16 cellular contexts compared by ENCODE assay signal in genomic region chr19:34808566-34808965, GRCh38. TPM values are rescaled to one million over a fixed set of nuclear protein-coding genes. Genes with fewer than 3 reads are reported as not detected.
A peak's percentile ranks its signal among the peaks of the same experiment; 100 is the strongest.
DNase-seq lines count a peak whose midpoint lies in the region; ATAC-seq and TF ChIP-seq lines count a peak whose summit lies in the region.
"Had no signal": no experiment of that assay in that cellular context is flagged by ENCODE, and none has a peak within 500 bp of the region (broad histone marks: within the 10 kb centered on the region; RNA-seq: fewer than 3 reads in every experiment).

No MANE protein-coding gene starts in this region.

- H3K4me3 ChIP-seq in epithelial cell of proximal tubule (ENCODE audit: low read depth, low read length), result no peak overlapping the region
- H3K4me3 ChIP-seq in osteoblast (ENCODE audit: insufficient read depth, low read length), result no peak overlapping the region
- H3K4me3 ChIP-seq: right atrium auricular region had no signal

- no peak overlapping the region for H3K27ac ChIP-seq in osteoblast (ENCODE audit: low read depth, low read length)
- H3K27ac ChIP-seq: right atrium auricular region had no signal

- no peaks in the 10 kb centered on the region for H3K36me3 ChIP-seq in osteoblast (ENCODE audit: insufficient read depth, low read length)
- H3K36me3 ChIP-seq: right atrium auricular region had no signal

- H3K4me2 ChIP-seq in osteoblast (ENCODE audit: insufficient read depth, low read length), result no peak overlapping the region

- no peaks in the 10 kb centered on the region for H3K9me3 ChIP-seq in osteoblast (ENCODE audit: low read depth, low read length)

- H3K4me1 ChIP-seq in osteoblast (ENCODE audit: insufficient read depth, low read length), result peaks cover 10% of the 10 kb centered on the region
- H3K4me1 ChIP-seq: right atrium auricular region had no signal

- no peak overlapping the region for H3K4me3 Mint-ChIP-seq in activated CD8-positive, alpha-beta T cell treated with anti-CD3 and anti-CD28 coated beads, Interleukin-2, amount 10 ng/mL, durations not matched to agents 7 days and 5 days
- H3K4me3 Mint-ChIP-seq: CD8-positive, alpha-beta memory T cell; natural killer cell treated with Interleukin-12 subunit alpha and Interleukin-12 subunit beta and Interleukin-15 and Interleukin-18, amount 100 ng/mL, for 72 hours; stimulated activated naive CD8-positive, alpha-beta T cell treated with anti-CD3 and anti-CD28 coated beads, Interleukin-15, Interleukin-2, amounts not matched to agents 100 ng/mL and 50 ng/mL, for 24 hours had no signal

- POLR2A ChIA-PET in activated CD8-positive, alpha-beta T cell treated with anti-CD3 and anti-CD28 coated beads, Interleukin-2, amount 10 ng/mL, durations not matched to agents 7 days and 5 days (lab: Charles Lee), result no interaction called here

- H3K4me1 Mint-ChIP-seq in activated CD8-positive, alpha-beta T cell treated with anti-CD3 and anti-CD28 coated beads, Interleukin-2, amount 10 ng/mL, durations not matched to agents 7 days and 5 days (ENCODE audit: low read depth), result peaks cover 6% of the 10 kb centered on the region
- H3K4me1 Mint-ChIP-seq: CD8-positive, alpha-beta memory T cell had no signal

- H4K20me1 ChIP-seq in osteoblast (ENCODE audit: insufficient read depth, low read length), result no peaks in the 10 kb centered on the region

- no peaks in the 10 kb centered on the region for H3K36me3 Mint-ChIP-seq in activated CD8-positive, alpha-beta T cell treated with anti-CD3 and anti-CD28 coated beads, Interleukin-2, amount 10 ng/mL, durations not matched to agents 7 days and 5 days (ENCODE audit: low read depth)

- H3K27ac Mint-ChIP-seq in activated CD8-positive, alpha-beta T cell treated with anti-CD3 and anti-CD28 coated beads, Interleukin-2, amount 10 ng/mL, durations not matched to agents 7 days and 5 days, result no peak overlapping the region
- H3K27ac Mint-ChIP-seq: natural killer cell treated with Interleukin-12 subunit alpha and Interleukin-12 subunit beta and Interleukin-15 and Interleukin-18, amount 100 ng/mL, for 72 hours; stimulated activated naive CD8-positive, alpha-beta T cell treated with anti-CD3 and anti-CD28 coated beads, Interleukin-15, Interleukin-2, amounts not matched to agents 100 ng/mL and 50 ng/mL, for 24 hours had no signal

- CTCF ChIA-PET in activated CD8-positive, alpha-beta T cell treated with anti-CD3 and anti-CD28 coated beads, Interleukin-2, amount 10 ng/mL, durations not matched to agents 7 days and 5 days (lab: Charles Lee), result no interaction called here

- no peaks in the 10 kb centered on the region for H3K27me3 Mint-ChIP-seq in activated CD8-positive, alpha-beta T cell treated with anti-CD3 and anti-CD28 coated beads, Interleukin-2, amount 10 ng/mL, durations not matched to agents 7 days and 5 days (ENCODE audit: low read depth)
- H3K27me3 Mint-ChIP-seq: natural killer cell treated with Interleukin-12 subunit alpha and Interleukin-12 subunit beta and Interleukin-15 and Interleukin-18, amount 100 ng/mL, for 72 hours; stimulated activated naive CD8-positive, alpha-beta T cell treated with anti-CD3 and anti-CD28 coated beads, Interleukin-15, Interleukin-2, amounts not matched to agents 100 ng/mL and 50 ng/mL, for 24 hours had no signal

- peaks cover 15% of the 10 kb centered on the region for H3K9me3 Mint-ChIP-seq in activated CD8-positive, alpha-beta T cell treated with anti-CD3 and anti-CD28 coated beads, Interleukin-2, amount 10 ng/mL, durations not matched to agents 7 days and 5 days (ENCODE audit: insufficient read depth)

- no peaks in the 10 kb centered on the region for H3K79me2 ChIP-seq in osteoblast (ENCODE audit: insufficient read depth, low read length)

- peak; percentile 83 for DNase-seq in ELR (ENCODE audit: low read depth)
- DNase-seq in RKO (ENCODE audit: low spot score), result peak; percentile 74
- peak; percentile 9 for DNase-seq in epithelial cell of proximal tubule (ENCODE audit: low read depth)
- peak; percentile 72 for DNase-seq in osteoblast (ENCODE audit: insufficient read length, low spot score, missing footprints)
- no peak for DNase-seq in cerebellar cortex (ENCODE audit: low spot score)
- no peak for DNase-seq in DMS 273 (lab: John Stamatoyannopoulos, UW; ENCODE audit: unreplicated experiment)
- DNase-seq in activated CD8-positive, alpha-beta T cell treated with anti-CD3 and anti-CD28 coated beads, Interleukin-2, amount 10 ng/mL, durations not matched to agents 7 days and 5 days, result no peak
- no peak for DNase-seq in activated effector memory CD4-positive, alpha-beta T cell treated with Interleukin-2 at 50 U/mL for 16 hours
- DNase-seq: activated CD4-positive, CD25-positive, alpha-beta regulatory T cell; CD8-positive, alpha-beta memory T cell; head of caudate nucleus; NCI-H1105 had no signal

- ATAC-seq in activated CD8-positive, alpha-beta T cell treated with anti-CD3 and anti-CD28 coated beads, Interleukin-2, amount 10 ng/mL, durations not matched to agents 7 days and 5 days, result no peak
- ATAC-seq: left lobe of liver; natural killer cell treated with Interleukin-12 subunit alpha and Interleukin-12 subunit beta and Interleukin-15 and Interleukin-18, amount 100 ng/mL, for 72 hours had no signal

- TF ChIP-seq CTCF in epithelial cell of proximal tubule (conservative IDR thresholded peaks at IDR 0.05; ENCODE audit: low read depth, low read length) (no peak), osteoblast (IDR thresholded peaks at IDR 0.05; ENCODE audit: extremely low read depth, low read depth, low read length) (no peak)

- no peaks in the 10 kb centered on the region for H3K27me3 ChIP-seq in osteoblast (ENCODE audit: insufficient read depth, low read length)
- H3K27me3 ChIP-seq: right atrium auricular region had no signal

- H2AFZ ChIP-seq in osteoblast (ENCODE audit: low read length), result no peak overlapping the region

RNA-seq across cellular contexts. Expression of gene ZNF599, which starts 35.6 kb away (rescaled TPM):
- total RNA-seq in epithelial cell of proximal tubule, result 4.0 and 5.7 TPM in 2 replicates
- 5.3 and 8.0 TPM in 2 replicates for total RNA-seq in osteoblast
- total RNA-seq in activated CD8-positive, alpha-beta T cell treated with anti-CD3 and anti-CD28 coated beads, Interleukin-2, amount 10 ng/mL, durations not matched to agents 7 days and 5 days, result 1 to 10 TPM; 4.9 to 5.0 TPM

Comparison
In these comparisons a context has a peak if more than half of its experiments do, and no peak if none do; other contexts are left out.
1. DNase-seq: peak in ELR (single experiment), RKO (single experiment), epithelial cell of proximal tubule (single experiment) and osteoblast (single experiment); none in cerebellar cortex (single experiment), DMS 273 (single experiment), activated CD8-positive, alpha-beta T cell treated with anti-CD3 and anti-CD28 coated beads, Interleukin-2, amount 10 ng/mL, durations not matched to agents 7 days and 5 days (single experiment) and activated effector memory CD4-positive, alpha-beta T cell treated with Interleukin-2 at 50 U/mL for 16 hours (single experiment).